ENCODE assay signal across 8 cellular contexts in the genomic region with DNA sequence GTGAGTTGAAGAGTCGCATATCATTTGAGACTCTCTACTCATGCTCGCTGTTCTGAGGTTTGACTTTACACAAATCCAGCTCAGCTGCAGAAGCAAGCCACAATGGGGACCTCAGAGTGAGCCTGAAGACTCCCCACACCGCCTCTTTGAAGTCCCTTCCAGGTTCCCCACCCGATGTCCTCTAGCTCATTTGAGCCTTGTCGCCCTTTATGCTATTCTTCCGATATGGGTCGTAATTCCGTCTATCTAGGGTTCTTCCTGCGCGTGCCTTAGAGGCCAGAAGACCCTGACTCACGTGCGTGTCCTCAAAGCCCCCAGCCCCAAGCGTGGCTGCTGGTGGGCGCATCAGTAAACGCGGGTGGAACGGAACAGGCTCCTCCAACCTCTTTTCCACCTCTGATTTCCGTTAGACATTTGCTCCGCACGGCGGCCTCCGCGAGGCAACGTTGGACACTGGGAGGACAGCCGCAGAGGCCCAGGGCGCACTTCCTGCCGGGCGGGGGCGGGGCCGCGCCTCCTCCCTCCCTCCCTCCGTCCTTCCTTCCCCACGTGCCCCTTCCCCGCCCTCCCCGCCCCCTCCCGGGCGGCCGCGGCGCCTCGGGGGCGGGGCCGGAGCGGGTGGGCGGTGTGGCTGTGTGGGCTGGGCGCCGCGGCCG. TPM values are rescaled to one million over a fixed set of nuclear protein-coding genes. Genes with fewer than 3 reads are reported as not detected.
DNase-seq lines count a peak whose midpoint lies in the region; ATAC-seq and TF ChIP-seq lines count a peak whose summit lies in the region.

TSS of gene SNX30 (plus strand) at position 650 of the 656 bp plus-strand sequence. CDS start 242 bp downstream, outside the sequence.

- peak; percentile 44 for ATAC-seq in GM18870 (IDR thresholded peaks at IDR 0.05; ENCODE audit: unreplicated experiment)
- peak; percentile 60 for ATAC-seq in HG03103 (IDR thresholded peaks at IDR 0.05; ENCODE audit: low read depth, unreplicated experiment)

- DNase-seq in AG08396 (ENCODE audit: low spot score) (peak; percentile 96), NCI-H2227 treated with DMSO at 0.1 percent for 48 hours (lab: John Stamatoyannopoulos, UW) (peak; percentile 61), cerebellum (ENCODE audit: low spot score) (peak; percentile 95), kidney epithelial cell (ENCODE audit: low read depth) (no peak)
- peak; percentile 37 to 65 for DNase-seq in activated CD4-positive, alpha-beta T cell treated with anti-CD3 and anti-CD28 coated beads for 24 hours (ENCODE audit: low read depth in 2 of 2)
- peak; percentile 85 for DNase-seq in stimulated activated CD4-positive, alpha-beta T cell treated with anti-CD3 and anti-CD28 coated beads, Interleukin-15, amount 100 ng/mL, for 24 hours

- H3K36me3 ChIP-seq in kidney epithelial cell (ENCODE audit: control insufficient read depth, insufficient read depth, low read length) = no peaks in the 10 kb centered on the region

- peak within 1 kb of the TSS; percentile 77 for H3K4me3 ChIP-seq in kidney epithelial cell (ENCODE audit: low read depth, low read length)

- TF ChIP-seq CTCF in kidney epithelial cell (IDR thresholded peaks at IDR 0.05; ENCODE audit: insufficient read depth, low read length, poor library complexity, severe bottlenecking) = no peak

- no peaks in the 10 kb centered on the region for H3K27me3 ChIP-seq in kidney epithelial cell (ENCODE audit: control insufficient read depth, insufficient read depth, low read length)

RNA-seq across cellular contexts. Expression of gene SNX30, which starts in this region (rescaled TPM):
- 22.2 TPM for total RNA-seq in cerebellum
- 19.5 and 22.5 TPM in 2 replicates for total RNA-seq in kidney epithelial cell
